20 cellular contexts compared by ENCODE assay signal in the genomic region with DNA sequence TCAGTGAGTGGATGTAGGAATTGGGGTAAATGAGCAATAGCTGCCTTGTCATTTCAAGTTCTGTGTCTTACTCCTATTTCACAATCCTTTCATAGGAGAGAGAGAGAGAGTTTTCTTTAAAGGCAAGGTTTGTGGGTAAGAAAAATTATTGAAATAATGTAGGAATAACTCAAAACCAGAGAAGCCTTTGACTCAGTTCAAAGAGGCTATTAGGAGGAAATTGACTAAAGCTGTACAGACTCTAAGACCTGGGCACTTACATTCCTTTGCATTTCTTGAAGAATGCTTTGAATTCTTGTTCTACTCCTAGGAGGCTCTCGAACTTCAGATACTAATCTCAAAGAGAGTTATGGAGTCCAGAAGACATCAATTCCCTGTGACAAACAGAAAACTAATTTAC.
DNase-seq lines count a peak whose midpoint lies in the region; ATAC-seq and TF ChIP-seq lines count a peak whose summit lies in the region.
"Had no signal": no experiment of that assay in that cellular context is flagged by ENCODE, and none has a peak within 500 bp of the region (broad histone marks: within the 10 kb centered on the region; RNA-seq: fewer than 3 reads in every experiment).

No MANE protein-coding gene starts in this region.

- H3K36me3 Mint-ChIP-seq in HFFc6 (ENCODE audit: low read depth) = peaks cover 10% of the 10 kb centered on the region; the same call in 1 of the 2 replicates
- no peaks in the 10 kb centered on the region for H3K36me3 Mint-ChIP-seq in activated naive CD8-positive, alpha-beta T cell treated with anti-CD3 and anti-CD28 coated beads, Interleukin-2, amount 50 U/mL, for 24 hours (ENCODE audit: low read depth)
- H3K36me3 Mint-ChIP-seq: naive thymus-derived CD4-positive, alpha-beta T cell had no signal

- CTCF ChIA-PET in AG04449 (lab: Yijun Ruan, JAX) = no interaction called here

- intact Hi-C loops in lower lobe of right lung (cut with DNase I) = no loop called here

- H3K27me3 ChIP-seq in lower lobe of right lung (ENCODE audit: low read depth) = no peaks in the 10 kb centered on the region
- H3K27me3 ChIP-seq: transverse colon had no signal

- no peaks in the 10 kb centered on the region for H3K36me3 ChIP-seq in lower lobe of right lung
- H3K36me3 ChIP-seq: transverse colon had no signal

- peak overlapping the region; percentile 63 for H3K4me3 Mint-ChIP-seq in HFFc6
- no peak overlapping the region for H3K4me3 Mint-ChIP-seq in activated naive CD8-positive, alpha-beta T cell treated with anti-CD3 and anti-CD28 coated beads, Interleukin-2, amount 50 U/mL, for 24 hours
- H3K4me3 Mint-ChIP-seq: activated T-helper 17 cell treated with anti-CD3 and anti-CD28 coated beads, Interleukin-2, amount 50 U/mL, for 72 hours; CD4-positive, alpha-beta memory T cell; naive thymus-derived CD4-positive, alpha-beta T cell had no signal

- DNase-seq in AG04449 (ENCODE audit: low read depth, low spot score) (peak; percentile 71), HFFc6 (peak; percentile 71), cardiac fibroblast (ENCODE audit: low read depth in 2 of 2) (peak; percentile 27 to 62), lower lobe of right lung (no peak)
- no peak for DNase-seq in activated naive CD8-positive, alpha-beta T cell treated with anti-CD3 and anti-CD28 coated beads, Interleukin-2, amount 50 U/mL, for 24 hours
- DNase-seq: 8988T; activated CD4-positive, CD25-positive, alpha-beta regulatory T cell; amniotic stem cell; CD4-positive, alpha-beta memory T cell; cerebellar nuclear complex; DMS79; MV-4-11; naive thymus-derived CD4-positive, alpha-beta T cell; NCI-H2081; OCI-M1; transverse colon had no signal

- H3K27me3 Mint-ChIP-seq in HFFc6 (ENCODE audit: insufficient read depth) = no peaks in the 10 kb centered on the region
- no peaks in the 10 kb centered on the region for H3K27me3 Mint-ChIP-seq in activated naive CD8-positive, alpha-beta T cell treated with anti-CD3 and anti-CD28 coated beads, Interleukin-2, amount 50 U/mL, for 24 hours
- H3K27me3 Mint-ChIP-seq: activated T-helper 17 cell treated with anti-CD3 and anti-CD28 coated beads, Interleukin-2, amount 50 U/mL, for 72 hours; CD4-positive, alpha-beta memory T cell; naive thymus-derived CD4-positive, alpha-beta T cell had no signal

- peak overlapping the region; percentile 58 for H3K27ac Mint-ChIP-seq in HFFc6
- H3K27ac Mint-ChIP-seq in activated naive CD8-positive, alpha-beta T cell treated with anti-CD3 and anti-CD28 coated beads, Interleukin-2, amount 50 U/mL, for 24 hours = no peak overlapping the region
- H3K27ac Mint-ChIP-seq: activated T-helper 17 cell treated with anti-CD3 and anti-CD28 coated beads, Interleukin-2, amount 50 U/mL, for 72 hours; CD4-positive, alpha-beta memory T cell; naive thymus-derived CD4-positive, alpha-beta T cell had no signal

- peaks cover 4% of the 10 kb centered on the region for H3K9me3 ChIP-seq in lower lobe of right lung

- no peak overlapping the region for H3K27ac ChIP-seq in lower lobe of right lung
- H3K27ac ChIP-seq: transverse colon had no signal

- POLR2A ChIA-PET in AG04449 (lab: Yijun Ruan, JAX) = interaction anchor here (0.6 to 1.5 kb wide), 3 partner anchors 137 to 257 kb away, joined by 3 to 7 read pairs (median 3); a partner anchor contains a TSS

- peaks cover 22% of the 10 kb centered on the region for H3K4me1 Mint-ChIP-seq in HFFc6 (ENCODE audit: low read depth)
- H3K4me1 Mint-ChIP-seq in activated naive CD8-positive, alpha-beta T cell treated with anti-CD3 and anti-CD28 coated beads, Interleukin-2, amount 50 U/mL, for 24 hours = no peaks in the 10 kb centered on the region
- H3K4me1 Mint-ChIP-seq: activated T-helper 17 cell treated with anti-CD3 and anti-CD28 coated beads, Interleukin-2, amount 50 U/mL, for 72 hours; CD4-positive, alpha-beta memory T cell; naive thymus-derived CD4-positive, alpha-beta T cell had no signal

- no peak for TF ChIP-seq CTCF in AG04449 (IDR thresholded peaks at IDR 0.05; ENCODE audit: insufficient read depth, low read length, missing control alignments)
- no peak for TF ChIP-seq CTCF in HFFc6 (IDR thresholded peaks at IDR 0.05)
- no peak for TF ChIP-seq CTCF in cardiac fibroblast (IDR thresholded peaks at IDR 0.05; ENCODE audit: low read depth, low read length)
- TF ChIP-seq CTCF in lower lobe of right lung (IDR thresholded peaks at IDR 0.05) = no peak

- no peaks in the 10 kb centered on the region for H3K9me3 Mint-ChIP-seq in HFFc6
- H3K9me3 Mint-ChIP-seq in activated naive CD8-positive, alpha-beta T cell treated with anti-CD3 and anti-CD28 coated beads, Interleukin-2, amount 50 U/mL, for 24 hours = no peaks in the 10 kb centered on the region
- H3K9me3 Mint-ChIP-seq: activated T-helper 17 cell treated with anti-CD3 and anti-CD28 coated beads, Interleukin-2, amount 50 U/mL, for 72 hours had no signal

- no peak overlapping the region for H3K4me3 ChIP-seq in AG04449 (ENCODE audit: low read depth, low read length)
- no peak overlapping the region for H3K4me3 ChIP-seq in cardiac fibroblast (replicated peaks in 1 of 2; ENCODE audit: low read depth in 2 of 2, low read length in 2 of 2)
- H3K4me3 ChIP-seq in lower lobe of right lung = no peak overlapping the region
- H3K4me3 ChIP-seq: transverse colon had no signal

- no peaks in the 10 kb centered on the region for H3K4me1 ChIP-seq in lower lobe of right lung
- H3K4me1 ChIP-seq: transverse colon had no signal

- ATAC-seq in lower lobe of right lung (peak; percentile 75 to 79), HG02884 (IDR thresholded peaks at IDR 0.05; ENCODE audit: unreplicated experiment) (no peak), HG03439 (IDR thresholded peaks at IDR 0.05; ENCODE audit: unreplicated experiment) (no peak), GM18498 (IDR thresholded peaks at IDR 0.05; ENCODE audit: unreplicated experiment) (no peak)
- no peak for ATAC-seq in activated naive CD8-positive, alpha-beta T cell treated with anti-CD3 and anti-CD28 coated beads, Interleukin-2, amount 50 U/mL, for 24 hours
- ATAC-seq: activated T-helper 17 cell treated with anti-CD3 and anti-CD28 coated beads, Interleukin-2, amount 50 U/mL, for 72 hours; naive thymus-derived CD4-positive, alpha-beta T cell had no signal

Comparison
In these comparisons a context has a peak if more than half of its experiments do, and no peak if none do; other contexts are left out.
1. DNase-seq: peak in AG04449 (single experiment), HFFc6 (single experiment) and cardiac fibroblast (2 of 2); none in lower lobe of right lung (single experiment) and activated naive CD8-positive, alpha-beta T cell treated with anti-CD3 and anti-CD28 coated beads, Interleukin-2, amount 50 U/mL, for 24 hours (single experiment).
2. ATAC-seq: peak in lower lobe of right lung (2 of 2); none in HG02884 (single experiment), HG03439 (single experiment), GM18498 (single experiment) and activated naive CD8-positive, alpha-beta T cell treated with anti-CD3 and anti-CD28 coated beads, Interleukin-2, amount 50 U/mL, for 24 hours (single experiment).